In the genomic region with DNA sequence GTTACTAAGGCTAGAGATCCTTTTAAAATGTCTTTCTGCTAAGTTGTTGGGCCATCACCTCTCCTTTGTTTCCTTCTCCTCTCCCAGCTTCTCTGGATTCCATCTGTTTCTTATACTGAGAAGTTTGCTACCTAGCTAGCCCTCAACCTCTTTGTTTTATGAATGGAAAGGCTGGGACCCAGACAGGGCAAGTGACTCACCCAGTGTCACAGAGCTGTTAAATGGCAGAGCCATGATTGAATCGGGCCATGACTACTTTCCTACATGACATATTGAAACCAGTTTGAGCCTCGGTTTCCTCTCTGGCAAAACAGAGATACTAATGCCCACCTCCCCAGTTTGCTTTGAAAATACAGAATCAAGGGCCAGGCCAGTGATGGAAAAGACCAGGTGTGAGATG, we compare ENCODE assay signal across 26 cellular contexts.
"Had no signal": no experiment of that assay in that cellular context is flagged by ENCODE, and none has a peak within 500 bp of the region (broad histone marks: within the 10 kb centered on the region; RNA-seq: fewer than 3 reads in every experiment).

No MANE protein-coding gene starts in this region.

- ATAC-seq: activated CD8-positive, alpha-beta memory T cell treated with anti-CD3 and anti-CD28 coated beads, Interleukin-2, amount 10 ng/mL, durations not matched to agents 7 days and 5 days; activated CD8-positive, alpha-beta T cell treated with anti-CD3 and anti-CD28 coated beads, Interleukin-2, amount 10 ng/mL, durations not matched to agents 7 days and 5 days; effector memory CD8-positive, alpha-beta T cell; gastrocnemius medialis had no signal

- H3K36me3 Mint-ChIP-seq: activated CD4-positive, alpha-beta memory T cell treated with anti-CD3 and anti-CD28 coated beads for 36 hours; activated CD8-positive, alpha-beta memory T cell treated with anti-CD3 and anti-CD28 coated beads, Interleukin-2, amount 10 ng/mL, durations not matched to agents 7 days and 5 days; activated naive CD4-positive, alpha-beta T cell treated with anti-CD3 and anti-CD28 coated beads, Interleukin-2, amount 50 U/mL, for 24 hours; activated naive CD8-positive, alpha-beta T cell treated with anti-CD3 and anti-CD28 coated beads, Interleukin-2, amount 10 ng/mL, durations not matched to agents 7 days and 5 days had no signal

- H3K4me1 Mint-ChIP-seq: activated CD4-positive, alpha-beta T cell treated with anti-CD3 and anti-CD28 coated beads, Interleukin-2, amount 10 ng/mL, durations not matched to agents 24 days and 14 days; activated CD8-positive, alpha-beta memory T cell treated with anti-CD3 and anti-CD28 coated beads, Interleukin-2, amount 10 ng/mL, durations not matched to agents 7 days and 5 days; activated naive CD4-positive, alpha-beta T cell treated with anti-CD3 and anti-CD28 coated beads, Interleukin-2, amount 50 U/mL, for 24 hours; activated naive CD8-positive, alpha-beta T cell treated with anti-CD3 and anti-CD28 coated beads, Interleukin-2, amount 10 ng/mL, durations not matched to agents 7 days and 5 days had no signal

- H3K27ac Mint-ChIP-seq: activated CD4-positive, alpha-beta memory T cell treated with anti-CD3 and anti-CD28 coated beads for 36 hours; activated CD4-positive, alpha-beta T cell treated with anti-CD3 and anti-CD28 coated beads, Interleukin-2, amount 10 ng/mL, durations not matched to agents 24 days and 14 days; activated CD8-positive, alpha-beta memory T cell treated with anti-CD3 and anti-CD28 coated beads, Interleukin-2, amount 10 ng/mL, durations not matched to agents 7 days and 5 days; activated CD8-positive, alpha-beta T cell treated with anti-CD3 and anti-CD28 coated beads, Interleukin-2, amount 10 ng/mL, durations not matched to agents 7 days and 5 days; activated naive CD4-positive, alpha-beta T cell treated with anti-CD3 and anti-CD28 coated beads for 36 hours; activated naive CD4-positive, alpha-beta T cell treated with anti-CD3 and anti-CD28 coated beads, Interleukin-2, amount 50 U/mL, for 24 hours; activated naive CD8-positive, alpha-beta T cell treated with anti-CD3 and anti-CD28 coated beads, Interleukin-2, amount 10 ng/mL, durations not matched to agents 7 days and 5 days; activated T-helper 1 cell treated with anti-CD3 and anti-CD28 coated beads, Interleukin-12 subunit alpha, Interleukin-12 subunit beta, Interleukin-2, Interleukin-4 antibody, amounts not matched to agents 30 ng/mL and 10 ng/mL and 1 ng/mL, durations not matched to agents 14 hours and 24 hours and 36 hours; activated T-helper 2 cell treated with anti-CD3 and anti-CD28 coated beads, Interferon-gamma antibody, Interleukin-2, Interleukin-4, amounts not matched to agents 10 μg/mL and 5 μg/mL and 100 μg/mL, durations not matched to agents 14 hours and 24 hours and 36 hours had no signal

- H3K27me3 Mint-ChIP-seq: activated naive CD4-positive, alpha-beta T cell treated with anti-CD3 and anti-CD28 coated beads, Interleukin-2, amount 50 U/mL, for 24 hours had no signal

- H3K4me3 Mint-ChIP-seq: activated CD4-positive, alpha-beta memory T cell treated with anti-CD3 and anti-CD28 coated beads for 36 hours; activated CD4-positive, alpha-beta T cell treated with anti-CD3 and anti-CD28 coated beads, Interleukin-2, amount 10 ng/mL, durations not matched to agents 24 days and 14 days; activated CD8-positive, alpha-beta memory T cell treated with anti-CD3 and anti-CD28 coated beads, Interleukin-2, amount 10 ng/mL, durations not matched to agents 7 days and 5 days; activated CD8-positive, alpha-beta T cell treated with anti-CD3 and anti-CD28 coated beads, Interleukin-2, amount 10 ng/mL, durations not matched to agents 7 days and 5 days; activated naive CD4-positive, alpha-beta T cell treated with anti-CD3 and anti-CD28 coated beads for 36 hours; activated naive CD4-positive, alpha-beta T cell treated with anti-CD3 and anti-CD28 coated beads, Interleukin-2, amount 50 U/mL, for 24 hours; activated naive CD8-positive, alpha-beta T cell treated with anti-CD3 and anti-CD28 coated beads, Interleukin-2, amount 10 ng/mL, durations not matched to agents 7 days and 5 days; activated T-helper 1 cell treated with anti-CD3 and anti-CD28 coated beads, Interleukin-12 subunit alpha, Interleukin-12 subunit beta, Interleukin-2, Interleukin-4 antibody, amounts not matched to agents 30 ng/mL and 10 ng/mL and 1 ng/mL, durations not matched to agents 14 hours and 24 hours and 36 hours; effector memory CD8-positive, alpha-beta T cell had no signal

- H3K9me3 Mint-ChIP-seq: activated CD4-positive, alpha-beta memory T cell treated with anti-CD3 and anti-CD28 coated beads for 36 hours; activated CD4-positive, alpha-beta T cell treated with anti-CD3 and anti-CD28 coated beads, Interleukin-2, amount 10 ng/mL, durations not matched to agents 24 days and 14 days; activated naive CD4-positive, alpha-beta T cell treated with anti-CD3 and anti-CD28 coated beads for 36 hours; activated naive CD4-positive, alpha-beta T cell treated with anti-CD3 and anti-CD28 coated beads, Interleukin-2, amount 50 U/mL, for 24 hours; activated naive CD8-positive, alpha-beta T cell treated with anti-CD3 and anti-CD28 coated beads, Interleukin-2, amount 10 ng/mL, durations not matched to agents 7 days and 5 days; activated T-helper 1 cell treated with anti-CD3 and anti-CD28 coated beads, Interleukin-12 subunit alpha, Interleukin-12 subunit beta, Interleukin-2, Interleukin-4 antibody, amounts not matched to agents 30 ng/mL and 10 ng/mL and 1 ng/mL, durations not matched to agents 14 hours and 24 hours and 36 hours; activated T-helper 2 cell treated with anti-CD3 and anti-CD28 coated beads, Interferon-gamma antibody, Interleukin-2, Interleukin-4, amounts not matched to agents 10 μg/mL and 5 μg/mL and 100 μg/mL, durations not matched to agents 14 hours and 24 hours and 36 hours; effector memory CD8-positive, alpha-beta T cell had no signal

- DNase-seq: activated CD4-positive, alpha-beta memory T cell treated with anti-CD3 and anti-CD28 coated beads for 36 hours; activated CD4-positive, alpha-beta T cell treated with anti-CD3 and anti-CD28 coated beads for 1 hour; activated CD4-positive, alpha-beta T cell treated with anti-CD3 and anti-CD28 coated beads, Interleukin-2, amount 10 ng/mL, durations not matched to agents 24 days and 14 days; activated CD8-positive, alpha-beta memory T cell treated with anti-CD3 and anti-CD28 coated beads, Interleukin-2, amount 10 ng/mL, durations not matched to agents 7 days and 5 days; activated CD8-positive, alpha-beta memory T cell treated with anti-CD3 and anti-CD28 coated beads, Interleukin-2, amount 50 U/mL, for 4 hours; activated CD8-positive, alpha-beta T cell treated with anti-CD3 and anti-CD28 coated beads, Interleukin-2, amount 10 ng/mL, durations not matched to agents 7 days and 5 days; activated effector memory CD4-positive, alpha-beta T cell treated with anti-CD3 and anti-CD28 coated beads, Interleukin-2, amount 50 U/mL, for 16 hours; activated naive CD4-positive, alpha-beta T cell treated with anti-CD3 and anti-CD28 coated beads for 36 hours; activated naive CD8-positive, alpha-beta T cell treated with anti-CD3 and anti-CD28 coated beads, Interleukin-2, amount 10 ng/mL, durations not matched to agents 7 days and 5 days; activated T-cell treated with anti-CD3 and anti-CD28 coated beads, Interleukin-2, amount 50 U/mL, for 1 hour; activated T-cell treated with anti-CD3 and anti-CD28 coated beads, Interleukin-2, amount 50 U/mL, for 48 hours; amniotic stem cell; anterior cingulate cortex; brain microvascular endothelial cell; caudate nucleus; cortex of kidney; dermis blood vessel endothelial cell; effector CD4-positive, alpha-beta T cell; effector memory CD8-positive, alpha-beta T cell; erythroblast; gastrocnemius medialis; SK-N-SH; T-helper 2 cell had no signal
